ENCODE assay signal across 8 cellular contexts in the genomic region with DNA sequence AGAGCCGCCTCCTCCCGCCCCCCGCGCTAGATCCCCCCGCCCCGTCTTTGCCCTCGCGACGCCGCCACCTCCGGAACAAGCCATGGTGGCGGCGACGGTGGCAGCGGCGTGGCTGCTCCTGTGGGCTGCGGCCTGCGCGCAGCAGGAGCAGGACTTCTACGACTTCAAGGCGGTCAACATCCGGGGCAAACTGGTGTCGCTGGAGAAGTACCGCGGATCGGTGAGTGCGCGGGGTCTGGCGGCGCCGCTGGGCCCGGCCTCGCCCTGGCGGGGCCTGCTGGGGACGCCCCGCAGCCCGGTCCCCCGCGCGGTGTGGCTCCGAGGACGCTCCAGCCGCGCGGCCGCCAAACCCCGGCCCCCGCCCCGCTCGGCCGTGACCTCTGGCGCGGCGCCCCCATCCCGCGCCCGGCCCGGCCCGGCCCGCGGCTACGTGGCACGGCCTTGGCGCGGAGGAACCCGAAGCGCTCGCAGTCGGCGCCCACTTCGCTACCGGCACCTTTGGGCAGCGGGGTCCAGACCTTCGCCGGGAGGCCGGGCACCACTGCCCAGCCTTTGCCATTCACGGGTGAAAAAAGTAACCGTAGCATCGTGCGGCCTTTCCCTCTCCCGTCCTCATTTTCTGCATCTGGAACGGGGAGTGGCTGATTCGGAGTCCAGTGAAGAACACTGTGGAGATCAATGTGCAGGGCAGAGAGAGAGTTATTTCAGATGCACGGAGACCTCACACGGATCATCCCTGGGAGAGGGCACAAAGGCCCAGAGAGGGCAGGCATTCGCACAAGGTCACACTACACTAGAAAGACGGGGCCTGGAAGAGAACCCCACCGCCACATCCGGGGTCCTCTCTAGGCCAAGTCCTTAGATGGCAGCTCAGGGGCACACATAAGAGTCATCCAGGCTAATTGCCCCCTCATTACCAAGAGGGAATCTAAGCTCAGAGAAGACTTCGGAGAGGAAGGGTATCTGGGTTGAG. TPM values are rescaled to one million over a fixed set of nuclear protein-coding genes. Genes with fewer than 3 reads are reported as not detected.
DNase-seq lines count a peak whose midpoint lies in the region; ATAC-seq lines count a peak whose summit lies in the region.

A gene (plus strand): TSS at position 44 of the 973 bp plus-strand sequence. CDS start 39 bp downstream, at position 83.

- no peaks in the 10 kb centered on the region for H3K27me3 Mint-ChIP-seq in naive thymus-derived CD4-positive, alpha-beta T cell

- H3K4me1 Mint-ChIP-seq in naive thymus-derived CD4-positive, alpha-beta T cell, result peaks cover 38 to 57% (median 50%) of the 10 kb centered on the region in 7 donors

- H3K4me3 ChIP-seq in naive thymus-derived CD4-positive, alpha-beta T cell (ENCODE audit: low read length), result peak within 1 kb of the TSS; percentile 83

- H3K27me3 ChIP-seq in naive thymus-derived CD4-positive, alpha-beta T cell (ENCODE audit: control insufficient read depth in 2 of 2, insufficient read depth in 2 of 2, low read length in 2 of 2), result no peaks in the 10 kb centered on the region

- peak; percentile 84 for ATAC-seq in naive thymus-derived CD4-positive, alpha-beta T cell
- no peak for ATAC-seq in HG03521 (IDR thresholded peaks at IDR 0.05; ENCODE audit: unreplicated experiment)
- ATAC-seq in HG03442 (IDR thresholded peaks at IDR 0.05; ENCODE audit: unreplicated experiment), result no peak

- CTCF ChIA-PET in naive thymus-derived CD4-positive, alpha-beta T cell (lab: Charles Lee), result interaction anchor here (1.1 kb wide), 1 partner anchor 31 kb away, joined by 6 read pairs; a partner anchor contains a TSS

- peak within 1 kb of the TSS; percentile 85 to 97 (median 95) for H3K27ac Mint-ChIP-seq in naive thymus-derived CD4-positive, alpha-beta T cell

- peak within 1 kb of the TSS; percentile 91 to 95 (median 92) for H3K4me3 Mint-ChIP-seq in naive thymus-derived CD4-positive, alpha-beta T cell

- DNase-seq in GM04504 (ENCODE audit: low read depth) (peak; percentile 24), NCI-H2227 treated with DMSO at 0.1 percent for 48 hours (lab: John Stamatoyannopoulos, UW) (peak; percentile 74), fibroblast of gingiva (ENCODE audit: low read depth) (peak; percentile 66)
- DNase-seq in activated T-cell treated with anti-CD3 and anti-CD28 coated beads, Interleukin-2, amount 50 U/mL, for 48 hours, result peak; percentile 68 to 71
- DNase-seq in naive thymus-derived CD4-positive, alpha-beta T cell, result peak; percentile 45 to 68 (median 62)
- peak; percentile 16 to 17 for DNase-seq in stimulated activated CD8-positive, alpha-beta memory T cell treated with anti-CD3 and anti-CD28 coated beads, Interleukin-7, amount 100 ng/mL, for 48 hours (ENCODE audit: extremely low read depth in 1 of 2, low read depth in 1 of 2)

- no peaks in the 10 kb centered on the region for H3K9me3 ChIP-seq in naive thymus-derived CD4-positive, alpha-beta T cell (ENCODE audit: control insufficient read depth in 2 of 3, low read length in 3 of 3)

- peaks cover 0 to 21% (median 0%) of the 10 kb centered on the region in 3 experiments for H3K36me3 ChIP-seq in naive thymus-derived CD4-positive, alpha-beta T cell (ENCODE audit: control insufficient read depth in 2 of 3, insufficient read depth in 3 of 3, low read length in 3 of 3)

- peaks cover 25 to 29% of the 10 kb centered on the region in 2 donors for H3K4me1 ChIP-seq in naive thymus-derived CD4-positive, alpha-beta T cell (ENCODE audit: control insufficient read depth in 2 of 2, insufficient read depth in 2 of 2, low read length in 2 of 2)

- peaks cover 5 to 34% (median 8%) of the 10 kb centered on the region in 5 donors for H3K36me3 Mint-ChIP-seq in naive thymus-derived CD4-positive, alpha-beta T cell

- intact Hi-C loops in naive thymus-derived CD4-positive, alpha-beta T cell (cut with micrococcal nuclease), result loop anchor here (1.0 to 5.0 kb wide), 7 partner anchors 11 to 235 kb away; a partner anchor contains a TSS

- H3K27ac ChIP-seq in naive thymus-derived CD4-positive, alpha-beta T cell (ENCODE audit: low read depth, low read length), result peak within 1 kb of the TSS; percentile 82

- peaks cover 0 to 4% (median 0%) of the 10 kb centered on the region in 11 donors for H3K9me3 Mint-ChIP-seq in naive thymus-derived CD4-positive, alpha-beta T cell

- POLR2A ChIA-PET in naive thymus-derived CD4-positive, alpha-beta T cell (lab: Charles Lee), result interaction anchor here (0.5 to 7.3 kb wide), 15 partner anchors 9 to 197 kb away, joined by 3 to 104 read pairs (median 6); a partner anchor contains a TSS

RNA-seq across cellular contexts. Expression of the gene that starts here (rescaled TPM):
- total RNA-seq in naive thymus-derived CD4-positive, alpha-beta T cell, result 10 to 100 TPM; 14.8 to 32.8 (median 29.2) TPM
- 10 to 100 TPM; 46.0 to 51.6 TPM for polyA plus RNA-seq in naive thymus-derived CD4-positive, alpha-beta T cell

Comparison
In these comparisons a context has a peak if more than half of its experiments do, and no peak if none do; other contexts are left out.
1. DNase-seq: peak in every context shown above with its lines; median percentile 74 in NCI-H2227 treated with DMSO at 0.1 percent for 48 hours; 70 in activated T-cell treated with anti-CD3 and anti-CD28 coated beads, Interleukin-2, amount 50 U/mL, for 48 hours; 66 in fibroblast of gingiva; 62 in naive thymus-derived CD4-positive, alpha-beta T cell; 24 in GM04504; 16 in stimulated activated CD8-positive, alpha-beta memory T cell treated with anti-CD3 and anti-CD28 coated beads, Interleukin-7, amount 100 ng/mL, for 48 hours.